ENCODE assay signal across 8 cellular contexts in the genomic region with DNA sequence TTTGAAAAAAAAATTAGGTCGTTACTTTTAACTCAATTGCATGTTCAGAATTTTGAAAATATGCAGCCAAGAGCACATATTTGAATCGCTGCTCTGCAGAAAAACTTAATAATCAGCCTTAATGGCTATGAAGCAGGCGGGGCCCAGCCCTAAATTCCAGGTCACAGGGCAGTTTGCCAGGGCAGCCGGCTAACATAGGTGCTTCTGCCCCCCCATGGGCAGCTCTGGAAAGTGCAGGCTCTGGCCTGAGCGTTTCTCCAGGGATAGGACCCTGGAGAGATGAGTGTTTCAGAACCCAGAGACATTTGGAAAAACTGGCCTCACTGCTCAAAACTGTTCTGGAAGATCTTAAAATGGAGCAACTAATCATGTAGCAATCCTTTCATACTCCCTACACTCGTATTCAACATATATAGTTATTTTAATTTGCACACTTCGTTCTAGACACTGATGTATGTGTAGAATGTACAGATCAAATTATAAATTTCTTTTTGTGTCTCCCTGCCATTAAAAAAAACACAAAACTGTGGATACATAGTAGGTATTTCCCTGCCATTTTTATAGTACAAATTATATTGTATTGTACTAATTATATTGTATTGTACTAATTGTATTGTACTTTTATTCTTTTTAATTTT. TPM values are rescaled to one million over a fixed set of nuclear protein-coding genes. Genes with fewer than 3 reads are reported as not detected.
DNase-seq lines count a peak whose midpoint lies in the region; ATAC-seq and TF ChIP-seq lines count a peak whose summit lies in the region.

No MANE protein-coding gene starts in this region.

- intact Hi-C loops in adrenal gland (cut with DNase I) (loop anchor here in 1 of 2 donors (5.0 kb wide), 2 partner anchors 83 to 98 kb away; no protein-coding TSS in a partner anchor), left ventricle myocardium superior (cut with micrococcal nuclease) (loop anchor here (5.0 kb wide), 1 partner anchor 98 kb away; no protein-coding TSS in a partner anchor)

- no peaks in the 10 kb centered on the region for H3K27me3 Mint-ChIP-seq in T-helper 17 cell

- peak; percentile 70 for ATAC-seq in GM21526 (IDR thresholded peaks at IDR 0.05; ENCODE audit: low FRiP score, unreplicated experiment)
- ATAC-seq in T-helper 17 cell = peak; percentile 98
- ATAC-seq in left ventricle myocardium superior = peak; percentile 96
- ATAC-seq in HG03280 (IDR thresholded peaks at IDR 0.05; ENCODE audit: unreplicated experiment) = no peak

- H3K4me3 ChIP-seq in adrenal gland (no peak overlapping the region), retinal pigment epithelial cell (ENCODE audit: low read length) (no peak overlapping the region)

- no peaks in the 10 kb centered on the region for H3K9me3 ChIP-seq in T-helper 17 cell (ENCODE audit: control insufficient read depth, low read length, poor library complexity, severe bottlenecking)
- no peaks in the 10 kb centered on the region for H3K9me3 ChIP-seq in adrenal gland (replicated peaks in 1 of 3)

- DNase-seq in NCI-H146 treated with DMSO at 0.1 percent for 48 hours (lab: John Stamatoyannopoulos, UW; ENCODE audit: unreplicated experiment) = peak; percentile 40
- DNase-seq in T-helper 17 cell = peak; percentile 54 to 70 (median 62)
- peak; percentile 90 to 97 (median 96) for DNase-seq in adrenal gland
- peak; percentile 96 for DNase-seq in left ventricle myocardium superior
- no peak for DNase-seq in retinal pigment epithelial cell (ENCODE audit: low read depth)

- H3K36me3 Mint-ChIP-seq in T-helper 17 cell (ENCODE audit: low read depth) = no peaks in the 10 kb centered on the region

- no peak overlapping the region for H3K27ac ChIP-seq in C4-2B
- H3K27ac ChIP-seq in adrenal gland = no peak overlapping the region

- TF ChIP-seq CTCF in C4-2B (conservative IDR thresholded peaks at IDR 0.05) (peak; percentile 96), adrenal gland (IDR thresholded peaks at IDR 0.05) (peak; percentile 68 to 92 (median 88)), retinal pigment epithelial cell (conservative IDR thresholded peaks at IDR 0.05; ENCODE audit: low read depth, low read length) (peak; percentile 94)

- no peaks in the 10 kb centered on the region for H3K36me3 ChIP-seq in adrenal gland (replicated peaks in 1 of 2)

- no peak overlapping the region for H3K4me3 Mint-ChIP-seq in T-helper 17 cell

- no peaks in the 10 kb centered on the region for H3K27me3 ChIP-seq in adrenal gland

- peaks cover 3 to 18% of the 10 kb centered on the region in 2 donors for H3K4me1 ChIP-seq in adrenal gland (replicated peaks in 1 of 2)

- TF ChIP-seq POLR2A in adrenal gland (IDR thresholded peaks at IDR 0.05) = no peak

- 12 to 14% (median 13%) methylated on average over 7 of the region's 7 CpGs for WGBS in adrenal gland, 4 donors

- no peak overlapping the region for H3K27ac Mint-ChIP-seq in T-helper 17 cell

- peaks cover 12% of the 10 kb centered on the region for H3K4me1 Mint-ChIP-seq in T-helper 17 cell

RNA-seq across cellular contexts. Expression of a gene that starts 26.0 kb away (rescaled TPM):
- total RNA-seq in T-helper 17 cell (1 to 10 TPM; 1.3 to 1.4 TPM), adrenal gland (10 to 100 TPM; 10.2 to 43.7 (median 19.9) TPM), left ventricle myocardium superior (38.4 TPM)
- polyA plus RNA-seq in adrenal gland = 10 to 100 TPM in 2 of 3 donors, 1 to 10 TPM in 1; 8.8 to 32.5 (median 11.2) TPM

Comparison
In these comparisons a context has a peak if more than half of its experiments do, and no peak if none do; other contexts are left out.
1. RNA of a gene that starts 26.0 kb away (total RNA-seq): 38.4 TPM in left ventricle myocardium superior (single experiment) and 10.2 to 43.7 TPM in adrenal gland; 1.3 to 1.4 TPM in T-helper 17 cell; every median in the first group is over 4 times any median in the second.
2. Peak in every context shown above with its lines, with median percentiles within 50 percentile points of each other: CTCF ChIP-seq.